In genomic region chr5:41371741-41372140, GRCh38 we compare ENCODE assay signal across 17 cellular contexts.
DNase-seq lines count a peak whose midpoint lies in the region; ATAC-seq, FAIRE-seq and TF ChIP-seq lines count a peak whose summit lies in the region.
"Had no signal": no experiment of that assay in that cellular context is flagged by ENCODE, and none has a peak within 500 bp of the region (broad histone marks: within the 10 kb centered on the region; RNA-seq: fewer than 3 reads in every experiment).

No MANE protein-coding gene starts in this region.

- H2AK5ac ChIP-seq in IMR-90 (ENCODE audit: low read depth, low read length): no peak overlapping the region

- BruUV-seq in IMR-90 (replicated peaks; lab: Mats Ljungman, UMichigan): no TSS peak
- no TSS peak for BruUV-seq in mammary epithelial cell (replicated peaks; lab: Mats Ljungman, UMichigan)

- no peak overlapping the region for H2BK120ac ChIP-seq in IMR-90 (ENCODE audit: low read depth, low read length)

- no peaks in the 10 kb centered on the region for H3K27me3 ChIP-seq in IMR-90 (ENCODE audit: control insufficient read depth, insufficient read depth, low read length)
- H3K27me3 ChIP-seq in mammary epithelial cell (ENCODE audit: insufficient read depth, low read length): no peaks in the 10 kb centered on the region
- H3K27me3 ChIP-seq: tibial artery had no signal

- DNase-seq in EH (ENCODE audit: low read depth) (peak; percentile 84), IMR-90 (peak; percentile 87), mammary epithelial cell (peak; percentile 71), LoVo (ENCODE audit: low spot score) (no peak), C1 segment of cervical spinal cord (lab: John Stamatoyannopoulos, UW) (no peak)
- no peak for DNase-seq in activated CD4-positive, alpha-beta T cell treated with anti-CD3 and anti-CD28 coated beads, Interleukin-2, amount 50 U/mL, for 4 hours
- DNase-seq in activated naive CD4-positive, alpha-beta T cell treated with anti-CD3 and anti-CD28 coated beads, Interleukin-2, amount 50 U/mL, for 16 hours: no peak
- DNase-seq: activated CD4-positive, CD25-positive, alpha-beta regulatory T cell treated with anti-CD3 and anti-CD28 coated beads, Interleukin-2, amount 50 U/mL, for 72 hours; activated gamma-delta T cell treated with Interleukin-2 at 50 U/mL for 16 hours; GOT3; MM.1S; naive thymus-derived CD8-positive, alpha-beta T cell; NCI-H187 treated with DMSO at 0.1 percent for 48 hours; tibial artery had no signal

- FAIRE-seq in islet of Langerhans (lab: Jason Lieb, UNC): peak; percentile 95

- H3K4me1 ChIP-seq in IMR-90 (ENCODE audit: control insufficient read depth, insufficient read depth, low read length) (peaks cover 2% of the 10 kb centered on the region; the same call in 1 of the 2 replicates), mammary epithelial cell (ENCODE audit: insufficient read depth, low read length) (peaks cover 4% of the 10 kb centered on the region)
- H3K4me1 ChIP-seq: tibial artery had no signal

- H3K27ac ChIP-seq in IMR-90 (ENCODE audit: insufficient read depth, low read length) (no peak overlapping the region), mammary epithelial cell (ENCODE audit: insufficient read depth, low read depth, low read length) (no peak overlapping the region)
- H3K27ac ChIP-seq: tibial artery had no signal

- H4K5ac ChIP-seq in IMR-90 (ENCODE audit: low read depth, low read length): no peak overlapping the region

- CTCF ChIA-PET in IMR-90 (lab: Yijun Ruan, JAX): interaction anchor here (0.5 kb wide), 1 partner anchor 474 kb away, joined by 3 read pairs; no protein-coding TSS in a partner anchor
- CTCF ChIA-PET in mammary epithelial cell (lab: Charles Lee; ENCODE audit: low non-redundant PET): no interaction called here

- dilution Hi-C loops in IMR-90 (cut with HindIII; ENCODE audit: low sequenced_read_pairs, unreplicated experiment): no loop called here
- dilution Hi-C loops in mammary epithelial cell (cut with HindIII; ENCODE audit: low sequenced_read_pairs): no loop called here

- H2BK20ac ChIP-seq in IMR-90 (ENCODE audit: low read depth, low read length): no peak overlapping the region

- H3K9me1 ChIP-seq in IMR-90 (ENCODE audit: insufficient read depth, low read length): peaks cover 4% of the 10 kb centered on the region; the same call in 1 of the 2 replicates

- H4K20me1 ChIP-seq in IMR-90 (ENCODE audit: insufficient read depth, low read length) (no peaks in the 10 kb centered on the region), mammary epithelial cell (ENCODE audit: insufficient read depth, low read length) (no peaks in the 10 kb centered on the region)

- H3K9ac ChIP-seq in IMR-90 (ENCODE audit: low read depth, low read length): no peak overlapping the region
- H3K9ac ChIP-seq in mammary epithelial cell (ENCODE audit: insufficient read depth, low read length): no peak overlapping the region

- no peak for TF ChIP-seq RAD21 in IMR-90 (IDR thresholded peaks at IDR 0.05; ENCODE audit: low read length)

- no peak overlapping the region for H2BK15ac ChIP-seq in IMR-90 (ENCODE audit: low read depth, low read length)

- H3K79me2 ChIP-seq in mammary epithelial cell (ENCODE audit: insufficient read depth, low read length): no peaks in the 10 kb centered on the region

- in situ Hi-C loops in IMR-90 (cut with MboI; ENCODE audit: low sequenced_read_pairs) (no loop called here), mammary epithelial cell (cut with MboI; ENCODE audit: low sequenced_read_pairs in 2 of 2) (no loop called here)

- H2AFZ ChIP-seq in IMR-90 (replicated peaks; ENCODE audit: low read length, poor library complexity) (no peak overlapping the region), mammary epithelial cell (ENCODE audit: low read depth, low read length) (no peak overlapping the region)

- TF ChIP-seq POLR2A in IMR-90 (IDR thresholded peaks at IDR 0.05; ENCODE audit: low read depth, low read length): no peak

- no peak overlapping the region for H3K18ac ChIP-seq in IMR-90 (ENCODE audit: low read depth, low read length)

- TF ChIP-seq CTCF in IMR-90 (conservative IDR thresholded peaks at IDR 0.05; ENCODE audit: low read depth, low read length): no peak
- no peak for TF ChIP-seq CTCF in mammary epithelial cell (conservative IDR thresholded peaks at IDR 0.05 in 1 of 2, IDR thresholded peaks at IDR 0.05 in 1 of 2; ENCODE audit: extremely low read depth in 1 of 2, insufficient read depth in 1 of 2, low read depth in 1 of 2, low read length in 2 of 2)

- no peak overlapping the region for H4K91ac ChIP-seq in IMR-90 (ENCODE audit: insufficient read depth, low read depth, low read length)

- peak; percentile 93 for ATAC-seq in IMR-90 (ENCODE audit: low read depth)
- ATAC-seq: naive thymus-derived CD8-positive, alpha-beta T cell; stimulated activated effector memory CD8-positive, alpha-beta T cell treated with anti-CD3 and anti-CD28 coated beads, Interleukin-12 subunit alpha, Interleukin-12 subunit beta, amount 100 ng/mL, for 72 hours had no signal

- H3K14ac ChIP-seq in IMR-90 (replicated peaks; ENCODE audit: low read depth, low read length): no peak overlapping the region

- H3K56ac ChIP-seq in IMR-90 (ENCODE audit: extremely low read depth, insufficient read depth, low read length): no peak overlapping the region

- POLR2A ChIA-PET in IMR-90 (lab: Charles Lee; ENCODE audit: unreplicated experiment): no interaction called here

- H4K8ac ChIP-seq in IMR-90 (ENCODE audit: low read depth in 2 of 2, low read length in 2 of 2): no peak overlapping the region

- H3K4me3 ChIP-seq in IMR-90 (ENCODE audit: insufficient read depth, low read depth, low read length) (no peak overlapping the region), mammary epithelial cell (replicated peaks in 1 of 3; ENCODE audit: insufficient read depth in 1 of 3, low read depth in 2 of 3, low read length in 3 of 3) (no peak overlapping the region)
- H3K4me3 ChIP-seq: lung, tibial artery had no signal

- H3K36me3 ChIP-seq in IMR-90 (ENCODE audit: control insufficient read depth, insufficient read depth, low read length) (no peaks in the 10 kb centered on the region), mammary epithelial cell (ENCODE audit: insufficient read depth, low read length) (no peaks in the 10 kb centered on the region)
- H3K36me3 ChIP-seq: tibial artery had no signal

- peak overlapping the region; percentile 28 for H2BK5ac ChIP-seq in IMR-90 (ENCODE audit: low read depth, low read length, poor library complexity, severe bottlenecking)

- H3K9me3 ChIP-seq in IMR-90 (ENCODE audit: control insufficient read depth, insufficient read depth, low read length) (no peaks in the 10 kb centered on the region), mammary epithelial cell (replicated peaks; ENCODE audit: insufficient read depth, low read length) (no peaks in the 10 kb centered on the region)
- H3K9me3 ChIP-seq: tibial artery had no signal

- no peak overlapping the region for H3K4ac ChIP-seq in IMR-90 (ENCODE audit: low read depth, low read length)

- intact Hi-C loops in IMR-90 (cut with micrococcal nuclease): no loop called here
- intact Hi-C loops in mammary epithelial cell (cut with micrococcal nuclease): no loop called here

- H3K4me2 ChIP-seq in IMR-90 (ENCODE audit: low read depth, low read length): no peak overlapping the region
- no peak overlapping the region for H3K4me2 ChIP-seq in mammary epithelial cell (ENCODE audit: insufficient read depth, low read depth, low read length)

- no peaks in the 10 kb centered on the region for H3K79me1 ChIP-seq in IMR-90 (ENCODE audit: low read depth in 1 of 2, low read length in 2 of 2)

- no peak overlapping the region for H3K23ac ChIP-seq in IMR-90 (ENCODE audit: low read depth, low read length)

- WGBS in IMR-90 (ENCODE audit: extremely low coverage in 2 of 2, insufficient read length in 1 of 2), 2 experiments: no CpG with 5 or more reads among the region's 2 CpGs
- 36% methylated on average over 2 of the region's 2 CpGs for WGBS in mammary epithelial cell (ENCODE audit: low coverage, missing lambda C conversion rate)

- no peak overlapping the region for H2AK9ac ChIP-seq in IMR-90 (replicated peaks; ENCODE audit: low read depth, low read length, poor library complexity)

TF ChIP-seq in IMR-90, 13 proteins besides CTCF, POLR2A, EP300 and RAD21:
- TF ChIP-seq CEBPB (IDR thresholded peaks at IDR 0.05; ENCODE audit: low read depth, low read length): peak; percentile 72
- TF ChIP-seq FOS (IDR thresholded peaks at IDR 0.05; ENCODE audit: low read depth, low read length): no peak

Comparison
In these comparisons a context has a peak if more than half of its experiments do, and no peak if none do; other contexts are left out.
1. DNase-seq: peak in EH (single experiment), IMR-90 (single experiment) and mammary epithelial cell (single experiment); none in LoVo (single experiment), activated CD4-positive, alpha-beta T cell treated with anti-CD3 and anti-CD28 coated beads, Interleukin-2, amount 50 U/mL, for 4 hours (0 of 2), activated naive CD4-positive, alpha-beta T cell treated with anti-CD3 and anti-CD28 coated beads, Interleukin-2, amount 50 U/mL, for 16 hours (single experiment) and C1 segment of cervical spinal cord (0 of 14).